Comparison of ENCODE assay signal across 22 cellular contexts in genomic region chr2:140988597-140988996, GRCh38.
"Had no signal": no experiment of that assay in that cellular context is flagged by ENCODE, and none has a peak within 500 bp of the region (broad histone marks: within the 10 kb centered on the region; RNA-seq: fewer than 3 reads in every experiment).

No MANE protein-coding gene starts in this region.

- H3K36me3 Mint-ChIP-seq: activated naive CD8-positive, alpha-beta T cell; brain; natural killer cell; stimulated activated memory B cell treated with anti-CD40 and anti-IgM and Interleukin-4, amounts not matched to agents 10 μg/mL and 1 μg/mL and 100 μg/mL, for 72 hours had no signal

- H3K4me1 ChIP-seq: tibial nerve, vagina had no signal

- H3K36me3 ChIP-seq: neutrophil, tibial nerve, vagina had no signal

- H3K4me3 ChIP-seq: tibial nerve, vagina had no signal

- H3K9me3 Mint-ChIP-seq: brain; stimulated activated memory B cell treated with anti-CD40 and anti-IgM and Interleukin-4, amounts not matched to agents 10 μg/mL and 1 μg/mL and 100 μg/mL, for 72 hours; T-helper 1 cell treated with Interleukin-12 subunit alpha and Interleukin-12 subunit beta and Interleukin-4 antibody, amounts not matched to agents 30 μg/mL and 1 μg/mL, for 36 hours had no signal

- H3K9me3 ChIP-seq: tibial nerve, vagina had no signal

- H3K27ac ChIP-seq: neutrophil, tibial nerve, vagina had no signal

- H3K4me3 Mint-ChIP-seq: activated B cell treated with CpG ODN at 0.5 μM for 24 hours; activated naive CD8-positive, alpha-beta T cell; brain; natural killer cell; stimulated activated memory B cell treated with anti-CD40 and anti-IgM and Interleukin-4, amounts not matched to agents 10 μg/mL and 1 μg/mL and 100 μg/mL, for 72 hours; T-helper 1 cell treated with Interleukin-12 subunit alpha and Interleukin-12 subunit beta and Interleukin-4 antibody, amounts not matched to agents 30 μg/mL and 1 μg/mL, for 36 hours had no signal

- DNase-seq: activated B cell treated with CpG ODN at 0.5 μM for 24 hours; activated CD4-positive, alpha-beta T cell treated with anti-CD3 and anti-CD28 coated beads for 48 hours; activated CD8-positive, alpha-beta memory T cell treated with anti-CD3 and anti-CD28 coated beads for 24 hours; activated gamma-delta T cell treated with Interleukin-2 at 50 U/mL for 16 hours; amniotic stem cell; cortex of kidney; effector CD8-positive, alpha-beta T cell; glutamatergic neuron; hypothalamus; left ventricle myocardium superior; mesenchymal stem cell; natural killer cell; posterior cingulate gyrus; retina; stimulated activated CD4-positive, alpha-beta T cell treated with anti-CD3 and anti-CD28 coated beads, Interleukin-2, amount 100 ng/mL, for 48 hours had no signal

- H3K27ac Mint-ChIP-seq: activated B cell treated with CpG ODN at 0.5 μM for 24 hours; activated naive CD8-positive, alpha-beta T cell; natural killer cell; stimulated activated memory B cell treated with anti-CD40 and anti-IgM and Interleukin-4, amounts not matched to agents 10 μg/mL and 1 μg/mL and 100 μg/mL, for 72 hours; T-helper 1 cell treated with Interleukin-12 subunit alpha and Interleukin-12 subunit beta and Interleukin-4 antibody, amounts not matched to agents 30 μg/mL and 1 μg/mL, for 36 hours had no signal

- H3K4me1 Mint-ChIP-seq: activated B cell treated with CpG ODN at 0.5 μM for 24 hours; natural killer cell; stimulated activated memory B cell treated with anti-CD40 and anti-IgM and Interleukin-4, amounts not matched to agents 10 μg/mL and 1 μg/mL and 100 μg/mL, for 72 hours had no signal

- H3K27me3 ChIP-seq: neutrophil, tibial nerve, vagina had no signal

- H3K27me3 Mint-ChIP-seq: activated B cell treated with CpG ODN at 0.5 μM for 24 hours; activated naive CD8-positive, alpha-beta T cell; brain; stimulated activated memory B cell treated with anti-CD40 and anti-IgM and Interleukin-4, amounts not matched to agents 10 μg/mL and 1 μg/mL and 100 μg/mL, for 72 hours had no signal
